ENCODE assay signal across 21 cellular contexts in genomic region chr15:29470311-29470710, GRCh38.
DNase-seq lines count a peak whose midpoint lies in the region; ATAC-seq and TF ChIP-seq lines count a peak whose summit lies in the region.
"Had no signal": no experiment of that assay in that cellular context is flagged by ENCODE, and none has a peak within 500 bp of the region (broad histone marks: within the 10 kb centered on the region; RNA-seq: fewer than 3 reads in every experiment).

No MANE protein-coding gene starts in this region.

- H3K79me2 ChIP-seq in PC-3 (ENCODE audit: low read length): no peaks in the 10 kb centered on the region

- H2AFZ ChIP-seq in PC-3 (ENCODE audit: low read length): peak overlapping the region; percentile 59

- H3K4me2 ChIP-seq in PC-3 (ENCODE audit: low read length): peak overlapping the region; percentile 74

- H3K4me1 ChIP-seq in PC-3 (ENCODE audit: insufficient read depth, low read length): peaks cover 21% of the 10 kb centered on the region
- H3K4me1 ChIP-seq in thymus (ENCODE audit: control insufficient read depth, insufficient read depth, low read length): no peaks in the 10 kb centered on the region

- ATAC-seq in PC-3: peak; percentile 53
- no peak for ATAC-seq in HG02623 (IDR thresholded peaks at IDR 0.05; ENCODE audit: unreplicated experiment)
- ATAC-seq in HG03097 (IDR thresholded peaks at IDR 0.05; ENCODE audit: low FRiP score, unreplicated experiment): no peak
- ATAC-seq: activated CD8-positive, alpha-beta memory T cell treated with anti-CD3 and anti-CD28 coated beads, Interleukin-2, amount 10 ng/mL, durations not matched to agents 7 days and 5 days; stimulated activated naive CD8-positive, alpha-beta T cell treated with anti-CD3 and anti-CD28 coated beads, Interleukin-15, Interleukin-2, amounts not matched to agents 100 U/mL and 50 U/mL, for 24 hours; T-cell had no signal

- H3K9ac ChIP-seq in PC-3 (ENCODE audit: low read length): peak overlapping the region; percentile 45; the same call in 1 of the 2 replicates

- no TSS peak for BruUV-seq in PC-3 (replicated peaks; lab: Mats Ljungman, UMichigan)

- peak overlapping the region; percentile 34; the same call in 1 of the 2 replicates for H3K4me3 ChIP-seq in PC-3 (ENCODE audit: low read length)
- no peak overlapping the region for H3K4me3 ChIP-seq in thymus (ENCODE audit: low read length)
- H3K4me3 ChIP-seq: MG63, skin epidermis, transverse colon had no signal

- H3F3A ChIP-seq in PC-3 (ENCODE audit: low read length, unreplicated experiment): no peaks in the 10 kb centered on the region

- POLR2A ChIA-PET in PC-3 (lab: Charles Lee; ENCODE audit: unreplicated experiment): no interaction called here

- no peaks in the 10 kb centered on the region for H3K9me2 ChIP-seq in PC-3 (replicated peaks; ENCODE audit: low read length)

- 78% methylated on average over 14 of the region's 14 CpGs for WGBS in thymus

- DNase-seq in NCI-H510A treated with DMSO at 0.1 percent for 48 hours (lab: John Stamatoyannopoulos, UW): peak; percentile 33
- no peak for DNase-seq in NCI-H510A (lab: John Stamatoyannopoulos, UW)
- peak; percentile 65 for DNase-seq in PC-3
- DNase-seq in islet precursor cell: peak; percentile 37
- no peak for DNase-seq in GM03348 (ENCODE audit: low spot score)
- DNase-seq: activated CD4-positive, alpha-beta T cell treated with anti-CD3 and anti-CD28 coated beads for 4 hours; activated CD8-positive, alpha-beta memory T cell treated with anti-CD3 and anti-CD28 coated beads, Interleukin-2, amount 10 ng/mL, durations not matched to agents 7 days and 5 days; COR-L47; EL; HCEC 1CT; MG63; naive B cell; NCI-H1436; SIG-M5; stimulated activated naive CD8-positive, alpha-beta T cell treated with anti-CD3 and anti-CD28 coated beads, Interleukin-15, Interleukin-2, amounts not matched to agents 100 U/mL and 50 U/mL, for 24 hours; T-cell had no signal

- CTCF ChIA-PET in PC-3 (lab: Charles Lee): no interaction called here

- peak overlapping the region; percentile 83 for H3K27ac ChIP-seq in PC-3 (ENCODE audit: low read length)
- H3K27ac ChIP-seq in thymus (ENCODE audit: low read depth): peak overlapping the region; percentile 5

- H4K20me1 ChIP-seq in PC-3 (ENCODE audit: low read length): no peaks in the 10 kb centered on the region

- no peaks in the 10 kb centered on the region; the same call in 1 of the 2 replicates for H3K27me3 ChIP-seq in PC-3 (ENCODE audit: low read length)
- H3K27me3 ChIP-seq in thymus (ENCODE audit: control insufficient read depth, insufficient read depth): no peaks in the 10 kb centered on the region
- H3K27me3 ChIP-seq: MG63, transverse colon had no signal

- no peaks in the 10 kb centered on the region for H3K36me3 ChIP-seq in PC-3 (ENCODE audit: low read depth, low read length)
- H3K36me3 ChIP-seq in thymus (ENCODE audit: control insufficient read depth, insufficient read depth): no peaks in the 10 kb centered on the region
- H3K36me3 ChIP-seq: MG63, transverse colon had no signal

- no peaks in the 10 kb centered on the region for H3K9me3 ChIP-seq in PC-3 (ENCODE audit: low read length)
- H3K9me3 ChIP-seq in thymus (ENCODE audit: control insufficient read depth): no peaks in the 10 kb centered on the region
- H3K9me3 ChIP-seq: MG63, transverse colon had no signal

- TF ChIP-seq CTCF in PC-3 (conservative IDR thresholded peaks at IDR 0.05; ENCODE audit: low read depth, low read length): no peak

- intact Hi-C loops in PC-3 (cut with micrococcal nuclease): no loop called here

Comparison
In these comparisons a context has a peak if more than half of its experiments do, and no peak if none do; other contexts are left out.
1. DNase-seq: peak in NCI-H510A treated with DMSO at 0.1 percent for 48 hours (single experiment), PC-3 (single experiment) and islet precursor cell (single experiment); none in NCI-H510A (single experiment) and GM03348 (single experiment).